In genomic region chr6:140048202-140048790, GRCh38 we compare ENCODE assay signal across 1 cellular context.
A peak's percentile ranks its signal among the peaks of the same experiment; 100 is the strongest.
TF ChIP-seq lines count a peak whose summit lies in the region.

No MANE protein-coding gene starts in this region.

TF ChIP-seq in HepG2, 621 proteins besides CTCF, POLR2A, EP300 and RAD21:
- TF ChIP-seq ZNF687 (CRISPR knock-in tag; IDR thresholded peaks at IDR 0.05) (no peak), MAFK (conservative IDR thresholded peaks at IDR 0.05 in 1 of 2, IDR thresholded peaks at IDR 0.05 in 1 of 2; ENCODE audit: low read length in 2 of 2) (peak; percentile 37 to 53; a peak in 3 of 4 replicates), MAFF (IDR thresholded peaks at IDR 0.05; ENCODE audit: low read depth, low read length) (peak; percentile 33; the same call in 1 of the 2 replicates), ZNF263 (CRISPR knock-in tag; IDR thresholded peaks at IDR 0.05) (no peak), FOXM1 (CRISPR knock-in tag; IDR thresholded peaks at IDR 0.05) (no peak), HIVEP1 (CRISPR knock-in tag; IDR thresholded peaks at IDR 0.05) (no peak), ZNF660 (CRISPR knock-in tag; IDR thresholded peaks at IDR 0.05; ENCODE audit: borderline replicate concordance, low read depth) (no peak), ZNF275 (CRISPR knock-in tag; IDR thresholded peaks at IDR 0.05; ENCODE audit: borderline replicate concordance) (no peak), TFDP1 (CRISPR knock-in tag; IDR thresholded peaks at IDR 0.05; ENCODE audit: borderline replicate concordance) (no peak)
